12 cellular contexts compared by ENCODE assay signal in genomic region chr11:33703771-33704170, GRCh38. TPM values are rescaled to one million over a fixed set of nuclear protein-coding genes. Genes with fewer than 3 reads are reported as not detected.
A peak's percentile ranks its signal among the peaks of the same experiment; 100 is the strongest.
DNase-seq lines count a peak whose midpoint lies in the region; ATAC-seq and TF ChIP-seq lines count a peak whose summit lies in the region.
"Had no signal": no experiment of that assay in that cellular context is flagged by ENCODE, and none has a peak within 500 bp of the region (broad histone marks: within the 10 kb centered on the region; RNA-seq: fewer than 3 reads in every experiment).

No MANE protein-coding gene starts in this region.

- H3K9me3 Mint-ChIP-seq in natural killer cell = no peaks in the 10 kb centered on the region
- no peaks in the 10 kb centered on the region for H3K9me3 Mint-ChIP-seq in activated T-cell treated with anti-CD3 and anti-CD28 coated beads, Interleukin-2, amount 50 U/mL, for 72 hours
- H3K9me3 Mint-ChIP-seq: effector memory CD8-positive, alpha-beta T cell had no signal

- DNase-seq in PC-3 (peak; percentile 92), epithelial cell of esophagus (ENCODE audit: low read depth) (peak; percentile 69), lung (ENCODE audit: low spot score) (no peak), thyroid gland (peak in 1 of 2 donors; percentile 43), HAP-1 (ENCODE audit: low spot score in 2 of 2) (no peak), natural killer cell (no peak)
- no peak for DNase-seq in activated T-cell treated with anti-CD3 and anti-CD28 coated beads, Interleukin-2, amount 50 U/mL, for 72 hours
- DNase-seq: activated CD8-positive, alpha-beta memory T cell treated with anti-CD3 and anti-CD28 coated beads for 24 hours; effector memory CD8-positive, alpha-beta T cell; immature natural killer cell; T-helper 1 cell had no signal

- peaks cover 16 to 23% of the 10 kb centered on the region in 2 donors for H3K4me1 Mint-ChIP-seq in natural killer cell
- peaks cover 26% of the 10 kb centered on the region for H3K4me1 Mint-ChIP-seq in activated T-cell treated with anti-CD3 and anti-CD28 coated beads, Interleukin-2, amount 50 U/mL, for 72 hours (ENCODE audit: low read depth)

- in situ Hi-C loops in HAP-1 (cut with MboI; ENCODE audit: low sequenced_read_pairs) = no loop called here

- no peak overlapping the region for H3K27ac Mint-ChIP-seq in natural killer cell
- no peak overlapping the region for H3K27ac Mint-ChIP-seq in activated T-cell treated with anti-CD3 and anti-CD28 coated beads, Interleukin-2, amount 50 U/mL, for 72 hours
- H3K27ac Mint-ChIP-seq: effector memory CD8-positive, alpha-beta T cell; immature natural killer cell had no signal

- H3K27me3 ChIP-seq in PC-3 (ENCODE audit: low read length) = no peaks in the 10 kb centered on the region
- no peaks in the 10 kb centered on the region for H3K27me3 ChIP-seq in lung (ENCODE audit: control insufficient read depth, insufficient read depth)
- no peaks in the 10 kb centered on the region for H3K27me3 ChIP-seq in thyroid gland
- H3K27me3 ChIP-seq in HAP-1 (ENCODE audit: low read depth) = no peaks in the 10 kb centered on the region

- ATAC-seq in PC-3 = peak; percentile 42
- no peak for ATAC-seq in lung (ENCODE audit: insufficient read depth, low FRiP score)
- ATAC-seq in natural killer cell = no peak
- ATAC-seq in GM21576 (IDR thresholded peaks at IDR 0.05; ENCODE audit: unreplicated experiment) = no peak
- no peak for ATAC-seq in activated T-cell treated with anti-CD3 and anti-CD28 coated beads, Interleukin-2, amount 50 U/mL, for 72 hours (replicated peaks in 1 of 2)
- ATAC-seq: effector memory CD8-positive, alpha-beta T cell had no signal

- peak overlapping the region; percentile 97 for H3K9ac ChIP-seq in PC-3 (ENCODE audit: low read length)

- H3K27ac ChIP-seq in PC-3 (ENCODE audit: low read length) = peak overlapping the region; percentile 99
- H3K27ac ChIP-seq in lung (ENCODE audit: low read depth in 1 of 2, low read length in 1 of 2) = peak overlapping the region; percentile 14 to 64
- peak overlapping the region in 2 of 3 donors; percentile 66 to 81 for H3K27ac ChIP-seq in thyroid gland

- peak overlapping the region; percentile 18; the same call in 1 of the 2 replicates for H3K4me2 ChIP-seq in PC-3 (ENCODE audit: low read length)

- BruUV-seq in PC-3 (replicated peaks; lab: Mats Ljungman, UMichigan) = no TSS peak

- peaks cover 85% of the 10 kb centered on the region for H3K4me1 ChIP-seq in PC-3 (ENCODE audit: insufficient read depth, low read length)
- H3K4me1 ChIP-seq in lung (ENCODE audit: control insufficient read depth in 2 of 2, insufficient read depth in 2 of 2, low read length in 2 of 2) = peaks cover 28 to 54% of the 10 kb centered on the region in 2 donors
- H3K4me1 ChIP-seq in thyroid gland = peaks cover 16 to 58% of the 10 kb centered on the region in 2 donors
- peaks cover 4% of the 10 kb centered on the region for H3K4me1 ChIP-seq in HAP-1

- H3K4me3 ChIP-seq in PC-3 (ENCODE audit: low read length) (no peak overlapping the region), epithelial cell of esophagus (ENCODE audit: low read length) (no peak overlapping the region), lung (no peak overlapping the region), thyroid gland (replicated peaks in 1 of 3) (no peak overlapping the region), HAP-1 (no peak overlapping the region)

- TF ChIP-seq CTCF in PC-3 (conservative IDR thresholded peaks at IDR 0.05; ENCODE audit: low read depth, low read length) = no peak
- TF ChIP-seq CTCF in epithelial cell of esophagus (IDR thresholded peaks at IDR 0.05; ENCODE audit: insufficient read depth, low read depth, low read length, missing control alignments) = no peak
- no peak for TF ChIP-seq CTCF in lung (IDR thresholded peaks at IDR 0.05; ENCODE audit: control extremely low read depth, extremely low read depth)
- no peak for TF ChIP-seq CTCF in thyroid gland (IDR thresholded peaks at IDR 0.05)
- no peak for TF ChIP-seq CTCF in natural killer cell (IDR thresholded peaks at IDR 0.05)

- POLR2A ChIA-PET in PC-3 (lab: Charles Lee; ENCODE audit: unreplicated experiment) = no interaction called here

- H3K9me3 ChIP-seq in PC-3 (ENCODE audit: low read length) (no peaks in the 10 kb centered on the region), lung (ENCODE audit: control insufficient read depth in 2 of 2, insufficient read depth in 1 of 2, low read length in 1 of 2) (no peaks in the 10 kb centered on the region), thyroid gland (no peaks in the 10 kb centered on the region), HAP-1 (no peaks in the 10 kb centered on the region)

- intact Hi-C loops in PC-3 (cut with micrococcal nuclease) (loop anchor here (2.0 kb wide), 1 partner anchor 31 kb away; no protein-coding TSS in a partner anchor), thyroid gland (cut with DNase I) (no loop called here), natural killer cell (cut with micrococcal nuclease) (no loop called here)

- WGBS in lung, 2 donors = 40 to 61% methylated on average over 4 to 5 of the region's 5 CpGs
- whole genome bisulfite sequencing in thyroid gland, 2 donors = 70 to 79% methylated on average over 4 to 5 of the region's 5 CpGs

- no peaks in the 10 kb centered on the region for H4K20me1 ChIP-seq in PC-3 (ENCODE audit: low read length)

- peaks cover 30% of the 10 kb centered on the region for H3K36me3 ChIP-seq in PC-3 (ENCODE audit: low read depth, low read length)
- peaks cover 7% of the 10 kb centered on the region in 2 donors for H3K36me3 ChIP-seq in lung (ENCODE audit: control insufficient read depth in 2 of 2, insufficient read depth in 2 of 2, low read length in 2 of 2)
- H3K36me3 ChIP-seq in thyroid gland = peaks cover 3 to 8% of the 10 kb centered on the region in 2 donors
- H3K36me3 ChIP-seq in HAP-1 (replicated peaks) = peaks cover 6% of the 10 kb centered on the region

- peaks cover 19% of the 10 kb centered on the region for H3F3A ChIP-seq in PC-3 (ENCODE audit: low read length, unreplicated experiment)

- no peak overlapping the region for H3K4me3 Mint-ChIP-seq in natural killer cell
- H3K4me3 Mint-ChIP-seq in activated T-cell treated with anti-CD3 and anti-CD28 coated beads, Interleukin-2, amount 50 U/mL, for 72 hours = no peak overlapping the region
- H3K4me3 Mint-ChIP-seq: effector memory CD8-positive, alpha-beta T cell; immature natural killer cell had no signal

- H2AFZ ChIP-seq in PC-3 (ENCODE audit: low read length) = no peak overlapping the region

- H3K79me2 ChIP-seq in PC-3 (ENCODE audit: low read length) = peaks cover 11% of the 10 kb centered on the region; the same call in 1 of the 2 replicates

- CTCF ChIA-PET in PC-3 (lab: Charles Lee) = no interaction called here

- no peak for TF ChIP-seq POLR2A in thyroid gland (IDR thresholded peaks at IDR 0.05)

- H3K9me2 ChIP-seq in PC-3 (replicated peaks; ENCODE audit: low read length) = no peaks in the 10 kb centered on the region

- H3K36me3 Mint-ChIP-seq in natural killer cell = no peaks in the 10 kb centered on the region
- no peaks in the 10 kb centered on the region for H3K36me3 Mint-ChIP-seq in activated T-cell treated with anti-CD3 and anti-CD28 coated beads, Interleukin-2, amount 50 U/mL, for 72 hours (ENCODE audit: insufficient read depth in 2 of 2)

- H3K27me3 Mint-ChIP-seq in natural killer cell (ENCODE audit: low read depth in 2 of 2) = peaks cover 0 to 4% of the 10 kb centered on the region in 2 donors
- H3K27me3 Mint-ChIP-seq in activated T-cell treated with anti-CD3 and anti-CD28 coated beads, Interleukin-2, amount 50 U/mL, for 72 hours (ENCODE audit: low read depth) = peaks cover 12% of the 10 kb centered on the region

RNA-seq across cellular contexts. Expression of gene C11orf91, which starts 3.1 kb away (rescaled TPM):
- total RNA-seq in PC-3 (2014; rRNA removed) (1.0 TPM in 1 of 2 replicates, not detected in the other), lung (1 to 10 TPM in 1 of 2 donors, not detected in 1; 3.6 TPM), thyroid gland (not detected), natural killer cell (not detected)
- under 1 TPM in 1 of 2 donors, not detected in 1; 0.58 TPM for polyA plus RNA-seq in lung
- total RNA-seq in activated T-cell treated with anti-CD3 and anti-CD28 coated beads, Interleukin-2, amount 50 U/mL, for 72 hours = not detected
- polyA plus RNA-seq: immature natural killer cell had no signal

RNA-seq across cellular contexts. Expression of gene CD59, which starts 32.5 kb away (rescaled TPM):
- total RNA-seq in PC-3 (2014; rRNA removed) (134 and 170 TPM in 2 replicates), lung (100 to 1,000 TPM; 457 to 833 TPM), thyroid gland (100 to 1,000 TPM; 367 to 562 (median 504) TPM), natural killer cell (10 to 100 TPM; 25.0 to 29.4 (median 26.4) TPM)
- polyA plus RNA-seq in lung = 100 to 1,000 TPM; 215 to 620 TPM
- 10 to 100 TPM; 10.0 to 35.5 TPM for total RNA-seq in activated T-cell treated with anti-CD3 and anti-CD28 coated beads, Interleukin-2, amount 50 U/mL, for 72 hours

Comparison
In these comparisons a context has a peak if more than half of its experiments do, and no peak if none do; other contexts are left out.
1. DNase-seq: peak in PC-3 (single experiment) and epithelial cell of esophagus (single experiment); none in lung (single experiment), HAP-1 (0 of 2), natural killer cell (single experiment) and activated T-cell treated with anti-CD3 and anti-CD28 coated beads, Interleukin-2, amount 50 U/mL, for 72 hours (0 of 2).
2. H3K27ac ChIP-seq: peak in every context shown above with its lines; median percentile 99 in PC-3; 74 in thyroid gland; 39 in lung.